ENCODE assay signal across 23 cellular contexts in the genomic region with DNA sequence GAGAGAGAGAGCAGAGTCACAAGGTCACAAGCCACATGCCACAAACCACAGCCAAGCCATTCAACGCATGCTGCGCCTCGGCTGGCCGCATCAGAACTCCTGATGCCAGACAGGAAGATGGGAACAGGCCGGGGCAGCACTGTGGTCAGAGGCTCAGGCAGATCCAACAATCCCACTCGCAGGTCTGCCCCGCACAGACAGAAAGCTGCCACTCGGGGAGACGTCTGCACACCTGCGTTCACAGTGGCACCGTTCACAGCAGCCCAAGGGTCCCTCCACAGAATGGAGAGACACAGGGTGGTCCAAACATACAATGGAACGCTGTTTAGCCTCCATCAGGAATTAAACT.
"Had no signal": no experiment of that assay in that cellular context is flagged by ENCODE, and none has a peak within 500 bp of the region (broad histone marks: within the 10 kb centered on the region; RNA-seq: fewer than 3 reads in every experiment).

No MANE protein-coding gene starts in this region.

- H3K27ac ChIP-seq: coronary artery, dorsolateral prefrontal cortex, esophagus muscularis mucosa, foreskin keratinocyte, gastroesophageal sphincter, heart left ventricle, hepatocyte, left lung, lower lobe of right lung had no signal

- H3K4me1 ChIP-seq: esophagus muscularis mucosa, foreskin keratinocyte, gastroesophageal sphincter, heart left ventricle, left lung, lower lobe of right lung had no signal

- FAIRE-seq: colon, endothelial cell of umbilical vein, frontal cortex had no signal

- H3K27me3 ChIP-seq: esophagus muscularis mucosa, foreskin keratinocyte, gastroesophageal sphincter, hepatocyte had no signal

- H3K79me2 ChIP-seq: hepatocyte had no signal

- ATAC-seq: foreskin keratinocyte, gastroesophageal sphincter, heart left ventricle, left cardiac atrium, left lung, left ventricle myocardium superior, lower lobe of right lung, mucosa of descending colon had no signal

- H3K4me3 ChIP-seq: coronary artery, dorsolateral prefrontal cortex, esophagus muscularis mucosa, gastroesophageal sphincter, heart left ventricle, hepatocyte, left lung, lower lobe of right lung, mucosa of descending colon had no signal

- H3K36me3 ChIP-seq: heart left ventricle, left lung had no signal

- DNase-seq: dermis blood vessel endothelial cell; dorsolateral prefrontal cortex; effector CD4-positive, alpha-beta T cell; effector memory CD4-positive, alpha-beta T cell; foreskin keratinocyte; hypothalamus; immature natural killer cell; islet precursor cell; left cardiac atrium; left ventricle myocardium superior; lower lobe of right lung; mesenchymal stem cell; mucosa of descending colon; naive B cell had no signal

- H2AFZ ChIP-seq: hepatocyte had no signal

- H3K4me2 ChIP-seq: hepatocyte had no signal

- H3K9me3 ChIP-seq: esophagus muscularis mucosa, gastroesophageal sphincter, heart left ventricle, left lung, lower lobe of right lung, mucosa of descending colon had no signal
